ENCODE assay signal across 8 cellular contexts in genomic region chr14:54440454-54440853, GRCh38. TPM values are rescaled to one million over a fixed set of nuclear protein-coding genes. Genes with fewer than 3 reads are reported as not detected.
DNase-seq lines count a peak whose midpoint lies in the region; TF ChIP-seq lines count a peak whose summit lies in the region.

No MANE protein-coding gene starts in this region.

- peak overlapping the region; percentile 71 for H2AFZ ChIP-seq in GM23248
- H2AFZ ChIP-seq in SU-DHL-6 (ENCODE audit: low read depth, low read length, severe bottlenecking), result peak overlapping the region; percentile 29

- H4K20me1 ChIP-seq in GM23248 (ENCODE audit: insufficient read depth) (no peaks in the 10 kb centered on the region), SU-DHL-6 (ENCODE audit: low read depth, low read length) (no peaks in the 10 kb centered on the region; the same call in 1 of the 2 replicates)

- WGBS in GM23248 (ENCODE audit: low coverage in 1 of 2, low lambda C conversion rate in 2 of 2, missing lambda C conversion rate in 2 of 2), 2 experiments, result 0% methylated on average over 4 of the region's 4 CpGs

- H3K27me3 ChIP-seq in GM23248 (replicated peaks; ENCODE audit: insufficient read depth), result no peaks in the 10 kb centered on the region
- H3K27me3 ChIP-seq in SU-DHL-6 (ENCODE audit: low read length), result no peaks in the 10 kb centered on the region
- H3K27me3 ChIP-seq in rectal smooth muscle tissue (ENCODE audit: control insufficient read depth, insufficient read depth, low read length), result no peaks in the 10 kb centered on the region

- H3K36me3 ChIP-seq in GM23248 (ENCODE audit: low read depth) (no peaks in the 10 kb centered on the region), SU-DHL-6 (ENCODE audit: low read length) (0 out of 2 replicates have a peak, but pooled peaks cover 3% of the 10 kb centered on the region), rectal smooth muscle tissue (ENCODE audit: control insufficient read depth, insufficient read depth, low read length) (no peaks in the 10 kb centered on the region)

- in situ Hi-C loops in GM23248 (cut with MboI), result no loop called here

- H3F3A ChIP-seq in GM23248 (ENCODE audit: insufficient read depth) (peaks cover 19% of the 10 kb centered on the region), SU-DHL-6 (ENCODE audit: insufficient read depth) (no peaks in the 10 kb centered on the region)

- H3K27ac ChIP-seq in GM23248, result peak overlapping the region; percentile 94
- H3K27ac ChIP-seq in SU-DHL-6 (ENCODE audit: low read depth, low read length), result peak overlapping the region; percentile 79
- H3K27ac ChIP-seq in rectal smooth muscle tissue (ENCODE audit: low read depth, low read length), result peak overlapping the region; percentile 92

- H3K9me3 ChIP-seq in GM23248 (ENCODE audit: low read depth) (no peaks in the 10 kb centered on the region), SU-DHL-6 (ENCODE audit: insufficient read depth, low read length) (no peaks in the 10 kb centered on the region)

- H3K4me3 ChIP-seq in GM23248, result peak overlapping the region; percentile 95
- peak overlapping the region; percentile 77 for H3K4me3 ChIP-seq in SU-DHL-6 (ENCODE audit: insufficient read depth, low read length, poor library complexity, severe bottlenecking)
- H3K4me3 ChIP-seq in fibroblast of pulmonary artery (replicated peaks; ENCODE audit: low read depth, low read length), result peak overlapping the region; percentile 87
- H3K4me3 ChIP-seq in rectal smooth muscle tissue (ENCODE audit: low read length), result peak overlapping the region; percentile 88

- H3K4me1 ChIP-seq in GM23248 (ENCODE audit: insufficient read depth) (peaks cover 41% of the 10 kb centered on the region), rectal smooth muscle tissue (ENCODE audit: control insufficient read depth, insufficient read depth, low read length) (peaks cover 14% of the 10 kb centered on the region)

- peak overlapping the region; percentile 89 for H3K4me2 ChIP-seq in GM23248 (ENCODE audit: unreplicated experiment)
- peak overlapping the region; percentile 71 for H3K4me2 ChIP-seq in SU-DHL-6 (ENCODE audit: low read depth, low read length, poor library complexity, severe bottlenecking)

- H3K9ac ChIP-seq in GM23248 (peak overlapping the region; percentile 94), SU-DHL-6 (ENCODE audit: low read length) (peak overlapping the region; percentile 69), rectal smooth muscle tissue (ENCODE audit: low read length) (peak overlapping the region; percentile 64)

- DNase-seq in GM23248 (peak; percentile 39), fibroblast of pulmonary artery (ENCODE audit: low read depth) (peak; percentile 23), middle frontal gyrus (ENCODE audit: extremely low spot score, low spot score) (no peak), iPS-NIHi11 (ENCODE audit: low spot score) (no peak), SW 1271 (lab: John Stamatoyannopoulos, UW) (no peak)
- no peak for DNase-seq in stimulated activated naive CD4-positive, alpha-beta T cell (lab: John Stamatoyannopoulos, UW)

- H3K79me2 ChIP-seq in GM23248 (ENCODE audit: insufficient read depth) (peaks cover 53% of the 10 kb centered on the region), SU-DHL-6 (ENCODE audit: insufficient read depth, low read length) (peaks cover 54% of the 10 kb centered on the region)

- H3K9me2 ChIP-seq in GM23248 (ENCODE audit: insufficient read depth) (no peaks in the 10 kb centered on the region), SU-DHL-6 (replicated peaks; ENCODE audit: insufficient read depth, low read length) (no peaks in the 10 kb centered on the region)

- TF ChIP-seq CTCF in SU-DHL-6 (IDR thresholded peaks at IDR 0.05; ENCODE audit: insufficient read depth, low read length, poor library complexity, severe bottlenecking), result no peak
- TF ChIP-seq CTCF in fibroblast of pulmonary artery (IDR thresholded peaks at IDR 0.05; ENCODE audit: low read length, missing control alignments), result no peak

RNA-seq across cellular contexts. Expression of gene CNIH1, which starts 0.7 kb away (rescaled TPM):
- 208 and 315 TPM in 2 replicates for total RNA-seq in GM23248 (2014; rRNA removed; shearing (Covaris generic))
- 259 and 275 TPM in 2 replicates for polyA plus RNA-seq in GM23248 (2016; fragmentation: Nextera tagmentation; extraction: Ambion mirVana)

RNA-seq across cellular contexts. Expression of gene CDKN3, which starts 43.6 kb away (rescaled TPM):
- total RNA-seq in GM23248 (2014; rRNA removed; shearing (Covaris generic)), result 20.1 and 44.5 TPM in 2 replicates
- 39.3 and 41.8 TPM in 2 replicates for polyA plus RNA-seq in GM23248 (2016; fragmentation: Nextera tagmentation; extraction: Ambion mirVana)

RNA-seq across cellular contexts. Expression of gene GMFB, which starts 48.3 kb away (rescaled TPM):
- 110 and 286 TPM in 2 replicates for total RNA-seq in GM23248 (2014; rRNA removed; shearing (Covaris generic))
- polyA plus RNA-seq in GM23248 (2016; fragmentation: Nextera tagmentation; extraction: Ambion mirVana), result 74.9 and 76.8 TPM in 2 replicates

Comparison
In these comparisons a context has a peak if more than half of its experiments do, and no peak if none do; other contexts are left out.
1. DNase-seq: peak in GM23248 (single experiment) and fibroblast of pulmonary artery (single experiment); none in middle frontal gyrus (single experiment), stimulated activated naive CD4-positive, alpha-beta T cell (0 of 6), iPS-NIHi11 (single experiment) and SW 1271 (0 of 2).
2. Peak in every context shown above with its lines, with median percentiles within 50 percentile points of each other: H3K27ac ChIP-seq, H3K4me3 ChIP-seq and H3K9ac ChIP-seq.